19 cellular contexts compared by ENCODE assay signal in genomic region chr7:24102988-24103387, GRCh38.
A peak's percentile ranks its signal among the peaks of the same experiment; 100 is the strongest.
DNase-seq lines count a peak whose midpoint lies in the region; ATAC-seq and TF ChIP-seq lines count a peak whose summit lies in the region.
"Had no signal": no experiment of that assay in that cellular context is flagged by ENCODE, and none has a peak within 500 bp of the region (broad histone marks: within the 10 kb centered on the region; RNA-seq: fewer than 3 reads in every experiment).

No MANE protein-coding gene starts in this region.

- H3K4me1 Mint-ChIP-seq in stimulated activated naive CD8-positive, alpha-beta T cell treated with anti-CD3 and anti-CD28 coated beads, Interleukin-15, amount 100 ng/mL, for 72 hours = no peaks in the 10 kb centered on the region
- H3K4me1 Mint-ChIP-seq in endodermal cell = peaks cover 5% of the 10 kb centered on the region
- H3K4me1 Mint-ChIP-seq in stimulated activated effector memory CD8-positive, alpha-beta T cell treated with anti-CD3 and anti-CD28 coated beads, Interleukin-12 subunit alpha, Interleukin-12 subunit beta, amount 100 ng/mL, for 72 hours = no peaks in the 10 kb centered on the region
- no peaks in the 10 kb centered on the region for H3K4me1 Mint-ChIP-seq in activated T-helper 1 cell treated with anti-CD3 and anti-CD28 coated beads, Interleukin-12 subunit alpha, Interleukin-12 subunit beta, Interleukin-2, Interleukin-4 antibody, amounts not matched to agents 30 ng/mL and 10 ng/mL and 1 ng/mL, durations not matched to agents 14 hours and 24 hours and 36 hours (ENCODE audit: low read depth)

- no peak for TF ChIP-seq CTCF in endodermal cell (conservative IDR thresholded peaks at IDR 0.05)

- DNase-seq in stimulated activated naive CD8-positive, alpha-beta T cell treated with anti-CD3 and anti-CD28 coated beads, Interleukin-15, Interleukin-2, amounts not matched to agents 100 U/mL and 50 U/mL, for 24 hours = no peak
- DNase-seq in stimulated activated naive CD8-positive, alpha-beta T cell treated with anti-CD3 and anti-CD28 coated beads, Interleukin-15, amount 100 ng/mL, for 72 hours = no peak
- peak; percentile 73 for DNase-seq in endodermal cell
- DNase-seq in stimulated activated effector memory CD8-positive, alpha-beta T cell treated with anti-CD3 and anti-CD28 coated beads, Interleukin-12 subunit alpha, Interleukin-12 subunit beta, amount 100 ng/mL, for 72 hours (ENCODE audit: low spot score in 2 of 2) = no peak
- DNase-seq in activated T-helper 1 cell treated with anti-CD3 and anti-CD28 coated beads, Interleukin-12 subunit alpha, Interleukin-12 subunit beta, Interleukin-2, Interleukin-4 antibody, amounts not matched to agents 30 ng/mL and 10 ng/mL and 1 ng/mL, durations not matched to agents 14 hours and 24 hours and 36 hours (ENCODE audit: low spot score) = no peak
- no peak for DNase-seq in C1 segment of cervical spinal cord (lab: John Stamatoyannopoulos, UW)
- DNase-seq: AML-193; CD8-positive, alpha-beta T cell; DMS 273 treated with DMSO at 0.1 percent for 48 hours; DMS53; DND-41; EL; GM23248; HCEC 1CT had no signal

- no peak overlapping the region for H3K4me3 ChIP-seq in endodermal cell (ENCODE audit: low read length)
- H3K4me3 ChIP-seq: A549, BLaER1, GM23248 had no signal

- no peaks in the 10 kb centered on the region for H3K27me3 ChIP-seq in endodermal cell (ENCODE audit: control insufficient read depth, insufficient read depth, low read length, poor library complexity, severe bottlenecking)
- H3K27me3 ChIP-seq: BLaER1 had no signal

- no peak overlapping the region for H3K9ac ChIP-seq in endodermal cell (ENCODE audit: extremely low read depth, low read length, poor library complexity, severe bottlenecking)
- H3K9ac ChIP-seq: BLaER1, GM23248 had no signal

- H3K9me3 ChIP-seq in endodermal cell (ENCODE audit: control insufficient read depth, low read length) = peaks cover 6% of the 10 kb centered on the region
- H3K9me3 ChIP-seq: A549 had no signal

- ATAC-seq in stimulated activated naive CD8-positive, alpha-beta T cell treated with anti-CD3 and anti-CD28 coated beads, Interleukin-15, Interleukin-2, amounts not matched to agents 100 U/mL and 50 U/mL, for 24 hours = peak; percentile 23
- ATAC-seq in stimulated activated naive CD8-positive, alpha-beta T cell treated with anti-CD3 and anti-CD28 coated beads, Interleukin-15, amount 100 ng/mL, for 72 hours = no peak
- peak; percentile 45 for ATAC-seq in stimulated activated effector memory CD8-positive, alpha-beta T cell treated with anti-CD3 and anti-CD28 coated beads, Interleukin-12 subunit alpha, Interleukin-12 subunit beta, amount 100 ng/mL, for 72 hours
- no peak for ATAC-seq in HG03342 (IDR thresholded peaks at IDR 0.05; ENCODE audit: unreplicated experiment)
- ATAC-seq: A549; CD8-positive, alpha-beta T cell had no signal

- H3K36me3 Mint-ChIP-seq in endodermal cell (ENCODE audit: low read depth) = no peaks in the 10 kb centered on the region
- H3K36me3 Mint-ChIP-seq in stimulated activated effector memory CD8-positive, alpha-beta T cell treated with anti-CD3 and anti-CD28 coated beads, Interleukin-12 subunit alpha, Interleukin-12 subunit beta, amount 100 ng/mL, for 72 hours = no peaks in the 10 kb centered on the region
- H3K36me3 Mint-ChIP-seq in activated T-helper 1 cell treated with anti-CD3 and anti-CD28 coated beads, Interleukin-12 subunit alpha, Interleukin-12 subunit beta, Interleukin-2, Interleukin-4 antibody, amounts not matched to agents 30 ng/mL and 10 ng/mL and 1 ng/mL, durations not matched to agents 14 hours and 24 hours and 36 hours (ENCODE audit: low read depth) = no peaks in the 10 kb centered on the region
- H3K36me3 Mint-ChIP-seq: CD8-positive, alpha-beta T cell had no signal

- intact Hi-C loops in activated T-helper 1 cell treated with anti-CD3 and anti-CD28 coated beads, Interleukin-12 subunit alpha, Interleukin-12 subunit beta, Interleukin-2, Interleukin-4 antibody, amounts not matched to agents 30 ng/mL and 10 ng/mL and 1 ng/mL, durations not matched to agents 14 hours and 24 hours and 36 hours (cut with micrococcal nuclease) = no loop called here

- H3K4me3 Mint-ChIP-seq in stimulated activated naive CD8-positive, alpha-beta T cell treated with anti-CD3 and anti-CD28 coated beads, Interleukin-15, amount 100 ng/mL, for 72 hours = no peak overlapping the region
- H3K4me3 Mint-ChIP-seq in endodermal cell = no peak overlapping the region
- H3K4me3 Mint-ChIP-seq in stimulated activated effector memory CD8-positive, alpha-beta T cell treated with anti-CD3 and anti-CD28 coated beads, Interleukin-12 subunit alpha, Interleukin-12 subunit beta, amount 100 ng/mL, for 72 hours = no peak overlapping the region
- H3K4me3 Mint-ChIP-seq in activated T-helper 1 cell treated with anti-CD3 and anti-CD28 coated beads, Interleukin-12 subunit alpha, Interleukin-12 subunit beta, Interleukin-2, Interleukin-4 antibody, amounts not matched to agents 30 ng/mL and 10 ng/mL and 1 ng/mL, durations not matched to agents 14 hours and 24 hours and 36 hours = no peak overlapping the region
- H3K4me3 Mint-ChIP-seq: CD8-positive, alpha-beta T cell had no signal

- no peaks in the 10 kb centered on the region for H3K4me1 ChIP-seq in endodermal cell (ENCODE audit: control insufficient read depth, insufficient read depth, low read length)
- H3K4me1 ChIP-seq: A549, BLaER1 had no signal

- no peaks in the 10 kb centered on the region for H3K36me3 ChIP-seq in endodermal cell (ENCODE audit: control insufficient read depth, insufficient read depth, low read length)
- H3K36me3 ChIP-seq: BLaER1 had no signal

- peaks cover 0 to 11% of the 10 kb centered on the region in 2 donors for H3K9me3 Mint-ChIP-seq in stimulated activated naive CD8-positive, alpha-beta T cell treated with anti-CD3 and anti-CD28 coated beads, Interleukin-15, amount 100 ng/mL, for 72 hours
- peaks cover 6% of the 10 kb centered on the region for H3K9me3 Mint-ChIP-seq in endodermal cell
- H3K9me3 Mint-ChIP-seq in stimulated activated effector memory CD8-positive, alpha-beta T cell treated with anti-CD3 and anti-CD28 coated beads, Interleukin-12 subunit alpha, Interleukin-12 subunit beta, amount 100 ng/mL, for 72 hours = peaks cover 9% of the 10 kb centered on the region
- peaks cover 12% of the 10 kb centered on the region for H3K9me3 Mint-ChIP-seq in activated T-helper 1 cell treated with anti-CD3 and anti-CD28 coated beads, Interleukin-12 subunit alpha, Interleukin-12 subunit beta, Interleukin-2, Interleukin-4 antibody, amounts not matched to agents 30 ng/mL and 10 ng/mL and 1 ng/mL, durations not matched to agents 14 hours and 24 hours and 36 hours

- H3K27ac Mint-ChIP-seq in stimulated activated naive CD8-positive, alpha-beta T cell treated with anti-CD3 and anti-CD28 coated beads, Interleukin-15, amount 100 ng/mL, for 72 hours = no peak overlapping the region
- no peak overlapping the region for H3K27ac Mint-ChIP-seq in endodermal cell
- no peak overlapping the region for H3K27ac Mint-ChIP-seq in stimulated activated effector memory CD8-positive, alpha-beta T cell treated with anti-CD3 and anti-CD28 coated beads, Interleukin-12 subunit alpha, Interleukin-12 subunit beta, amount 100 ng/mL, for 72 hours
- no peak overlapping the region for H3K27ac Mint-ChIP-seq in activated T-helper 1 cell treated with anti-CD3 and anti-CD28 coated beads, Interleukin-12 subunit alpha, Interleukin-12 subunit beta, Interleukin-2, Interleukin-4 antibody, amounts not matched to agents 30 ng/mL and 10 ng/mL and 1 ng/mL, durations not matched to agents 14 hours and 24 hours and 36 hours
- H3K27ac Mint-ChIP-seq: CD8-positive, alpha-beta T cell had no signal

- no peaks in the 10 kb centered on the region for H3K27me3 Mint-ChIP-seq in stimulated activated naive CD8-positive, alpha-beta T cell treated with anti-CD3 and anti-CD28 coated beads, Interleukin-15, amount 100 ng/mL, for 72 hours
- H3K27me3 Mint-ChIP-seq in endodermal cell (ENCODE audit: insufficient read depth) = no peaks in the 10 kb centered on the region
- H3K27me3 Mint-ChIP-seq in activated T-helper 1 cell treated with anti-CD3 and anti-CD28 coated beads, Interleukin-12 subunit alpha, Interleukin-12 subunit beta, Interleukin-2, Interleukin-4 antibody, amounts not matched to agents 30 ng/mL and 10 ng/mL and 1 ng/mL, durations not matched to agents 14 hours and 24 hours and 36 hours (ENCODE audit: insufficient read depth) = peaks cover 4% of the 10 kb centered on the region

- H3K27ac ChIP-seq in endodermal cell (ENCODE audit: low read depth, low read length) = no peak overlapping the region
- H3K27ac ChIP-seq: 22Rv1, A549, BLaER1, GM23248, HL-60 had no signal

Comparison
In these comparisons a context has a peak if more than half of its experiments do, and no peak if none do; other contexts are left out.
1. ATAC-seq: peak in stimulated activated naive CD8-positive, alpha-beta T cell treated with anti-CD3 and anti-CD28 coated beads, Interleukin-15, Interleukin-2, amounts not matched to agents 100 U/mL and 50 U/mL, for 24 hours (single experiment) and stimulated activated effector memory CD8-positive, alpha-beta T cell treated with anti-CD3 and anti-CD28 coated beads, Interleukin-12 subunit alpha, Interleukin-12 subunit beta, amount 100 ng/mL, for 72 hours (single experiment); none in stimulated activated naive CD8-positive, alpha-beta T cell treated with anti-CD3 and anti-CD28 coated beads, Interleukin-15, amount 100 ng/mL, for 72 hours (single experiment) and HG03342 (single experiment).